In the genomic region with DNA sequence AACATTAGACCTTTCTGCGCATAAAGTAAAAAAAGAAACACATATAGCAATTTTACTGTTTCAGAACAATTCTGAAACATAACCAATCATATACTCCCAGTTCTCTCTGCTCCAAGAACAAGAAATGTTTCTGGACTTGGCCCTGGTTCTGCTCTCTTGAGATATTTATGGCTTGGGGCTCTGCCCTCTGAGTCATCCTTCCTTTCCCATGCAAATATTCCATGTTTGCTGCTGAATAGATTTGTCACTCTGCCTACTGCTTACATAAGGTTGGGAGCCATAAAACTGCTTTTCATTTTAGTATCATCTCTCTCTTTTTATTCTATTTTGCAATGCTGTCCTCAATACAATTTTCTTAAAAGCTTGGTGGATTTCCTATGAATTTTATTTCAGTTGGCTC, we compare ENCODE assay signal across 20 cellular contexts.
A peak's percentile ranks its signal among the peaks of the same experiment; 100 is the strongest.
DNase-seq lines count a peak whose midpoint lies in the region; ATAC-seq and TF ChIP-seq lines count a peak whose summit lies in the region.
"Had no signal": no experiment of that assay in that cellular context is flagged by ENCODE, and none has a peak within 500 bp of the region (broad histone marks: within the 10 kb centered on the region; RNA-seq: fewer than 3 reads in every experiment).

No MANE protein-coding gene starts in this region.

- peaks cover 0 to 7% (median 0%) of the 10 kb centered on the region in 3 donors for H3K9me3 ChIP-seq in body of pancreas
- H3K9me3 ChIP-seq: neutrophil, suprapubic skin had no signal

- no peak for ATAC-seq in body of pancreas
- ATAC-seq in HG03457 (IDR thresholded peaks at IDR 0.05; ENCODE audit: unreplicated experiment) = no peak
- ATAC-seq: Right ventricle myocardium inferior had no signal

- 97 to 100% methylated on average over 1 of the region's 1 CpG for WGBS in body of pancreas, 2 donors

- in situ Hi-C loops in brain microvascular endothelial cell (cut with HindIII; ENCODE audit: low pct_ligation_motif_present, low sequenced_read_pairs) = no loop called here

- TF ChIP-seq POLR2A in body of pancreas (IDR thresholded peaks at IDR 0.05) = no peak

- H3K4me1 ChIP-seq in body of pancreas = no peaks in the 10 kb centered on the region
- H3K4me1 ChIP-seq: suprapubic skin had no signal

- intact Hi-C loops in body of pancreas (cut with DNase I) = no loop called here

- TF ChIP-seq CTCF in brain microvascular endothelial cell (IDR thresholded peaks at IDR 0.05; ENCODE audit: low read depth, low read length, missing control alignments) = no peak
- no peak for TF ChIP-seq CTCF in foreskin fibroblast (IDR thresholded peaks at IDR 0.05; ENCODE audit: low read depth, low read length)
- no peak for TF ChIP-seq CTCF in body of pancreas (IDR thresholded peaks at IDR 0.05)

- H3K27me3 ChIP-seq in brain microvascular endothelial cell (replicated peaks) (no peaks in the 10 kb centered on the region), body of pancreas (no peaks in the 10 kb centered on the region)
- H3K27me3 ChIP-seq: neutrophil, suprapubic skin had no signal

- H3K36me3 ChIP-seq in brain microvascular endothelial cell (replicated peaks) (no peaks in the 10 kb centered on the region), body of pancreas (replicated peaks in 1 of 2; ENCODE audit: insufficient read depth in 1 of 2, low read depth in 2 of 2) (no peaks in the 10 kb centered on the region)
- H3K36me3 ChIP-seq: neutrophil, suprapubic skin had no signal

- no peak overlapping the region for H3K27ac ChIP-seq in brain microvascular endothelial cell
- H3K27ac ChIP-seq in body of pancreas = no peak overlapping the region
- H3K27ac ChIP-seq: neutrophil, suprapubic skin had no signal

- H3K4me3 ChIP-seq in brain microvascular endothelial cell (ENCODE audit: low read depth, low read length) (no peak overlapping the region), foreskin fibroblast (ENCODE audit: low read depth in 1 of 2, low read length in 2 of 2) (no peak overlapping the region), body of pancreas (no peak overlapping the region)
- H3K4me3 ChIP-seq: suprapubic skin had no signal

- peak; percentile 52 for DNase-seq in AG08395 (ENCODE audit: low spot score)
- DNase-seq in HT-29 (ENCODE audit: low spot score) = peak; percentile 34
- DNase-seq in brain microvascular endothelial cell = peak; percentile 20
- peak; percentile 19 to 72 for DNase-seq in foreskin fibroblast
- DNase-seq in DMS153 (lab: John Stamatoyannopoulos, UW) = no peak
- DNase-seq in NCI-H128 (lab: John Stamatoyannopoulos, UW; ENCODE audit: unreplicated experiment) = no peak
- DNase-seq in body of pancreas = no peak
- DNase-seq: activated CD4-positive, alpha-beta T cell treated with anti-CD3 and anti-CD28 coated beads, Interleukin-2, amount 50 U/mL, for 48 hours; activated naive CD4-positive, alpha-beta T cell treated with anti-CD3 and anti-CD28 coated beads for 36 hours; aorta; CD4-positive, CD25-positive, alpha-beta regulatory T cell; DMS79 treated with DMSO at 0.1 percent for 48 hours; glutamatergic neuron; NCI-H1417; NCI-H524 treated with DMSO at 0.1 percent for 48 hours; stimulated activated CD4-positive, alpha-beta T cell treated with anti-CD3 and anti-CD28 coated beads, Interleukin-12 subunit alpha, Interleukin-12 subunit beta, amount 100 ng/mL, for 4 hours had no signal

Comparison
In these comparisons a context has a peak if more than half of its experiments do, and no peak if none do; other contexts are left out.
1. DNase-seq: peak in AG08395 (single experiment), HT-29 (single experiment), brain microvascular endothelial cell (single experiment) and foreskin fibroblast (2 of 2); none in DMS153 (single experiment), NCI-H128 (single experiment) and body of pancreas (0 of 4).